In the genomic region with DNA sequence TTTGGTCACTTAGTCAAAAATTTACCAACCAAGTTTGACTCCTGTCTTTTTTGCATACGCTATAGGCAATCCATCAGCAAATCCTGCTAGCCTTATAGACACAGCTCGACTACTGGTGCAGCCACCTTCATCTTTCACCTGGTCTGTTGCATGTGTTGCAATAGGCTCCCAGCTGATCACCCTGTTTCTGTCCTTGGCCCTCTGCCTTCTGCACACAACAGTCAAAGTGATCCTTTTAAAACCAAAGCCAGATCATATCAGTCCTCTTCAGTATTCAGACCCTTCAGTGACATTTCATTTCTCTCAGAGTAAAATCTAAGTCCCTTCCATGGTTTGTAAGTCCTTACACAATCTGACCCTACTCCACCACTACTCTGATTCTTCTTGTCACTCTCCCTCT, we compare ENCODE assay signal across 1 cellular context.
TF ChIP-seq lines count a peak whose summit lies in the region.

No MANE protein-coding gene starts in this region.

TF ChIP-seq in HepG2, 621 proteins besides CTCF, POLR2A, EP300 and RAD21 (continues in another document):
- TF ChIP-seq, protein P1, sequence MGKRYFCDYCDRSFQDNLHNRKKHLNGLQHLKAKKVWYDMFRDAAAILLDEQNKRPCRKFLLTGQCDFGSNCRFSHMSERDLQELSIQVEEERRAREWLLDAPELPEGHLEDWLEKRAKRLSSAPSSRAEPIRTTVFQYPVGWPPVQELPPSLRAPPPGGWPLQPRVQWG (CRISPR knock-in tag; IDR thresholded peaks at IDR 0.05; ENCODE audit: borderline replicate concordance, low read depth) = no peak
- TF ChIP-seq MBD4 (IDR thresholded peaks at IDR 0.05; ENCODE audit: borderline replicate concordance, low read length) = no peak
- TF ChIP-seq ESRRA (CRISPR knock-in tag; IDR thresholded peaks at IDR 0.05; ENCODE audit: low read depth) = no peak
- TF ChIP-seq, protein P2, sequence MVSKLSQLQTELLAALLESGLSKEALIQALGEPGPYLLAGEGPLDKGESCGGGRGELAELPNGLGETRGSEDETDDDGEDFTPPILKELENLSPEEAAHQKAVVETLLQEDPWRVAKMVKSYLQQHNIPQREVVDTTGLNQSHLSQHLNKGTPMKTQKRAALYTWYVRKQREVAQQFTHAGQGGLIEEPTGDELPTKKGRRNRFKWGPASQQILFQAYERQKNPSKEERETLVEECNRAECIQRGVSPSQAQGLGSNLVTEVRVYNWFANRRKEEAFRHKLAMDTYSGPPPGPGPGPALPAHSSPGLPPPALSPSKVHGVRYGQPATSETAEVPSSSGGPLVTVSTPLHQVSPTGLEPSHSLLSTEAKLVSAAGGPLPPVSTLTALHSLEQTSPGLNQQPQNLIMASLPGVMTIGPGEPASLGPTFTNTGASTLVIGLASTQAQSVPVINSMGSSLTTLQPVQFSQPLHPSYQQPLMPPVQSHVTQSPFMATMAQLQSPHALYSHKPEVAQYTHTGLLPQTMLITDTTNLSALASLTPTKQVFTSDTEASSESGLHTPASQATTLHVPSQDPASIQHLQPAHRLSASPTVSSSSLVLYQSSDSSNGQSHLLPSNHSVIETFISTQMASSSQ (IDR thresholded peaks at IDR 0.05; ENCODE audit: low read depth) = no peak
- TF ChIP-seq, protein P2 (CRISPR knock-in tag; IDR thresholded peaks at IDR 0.05; ENCODE audit: borderline replicate concordance) = no peak
- TF ChIP-seq CEBPB (IDR thresholded peaks at IDR 0.05; ENCODE audit: borderline replicate concordance, low read depth, low read length) = peak; percentile 94
- TF ChIP-seq FOXM1 (CRISPR knock-in tag; IDR thresholded peaks at IDR 0.05) = no peak
- TF ChIP-seq ZBTB38 (CRISPR knock-in tag; IDR thresholded peaks at IDR 0.05) = no peak
- TF ChIP-seq PHF8 (CRISPR knock-in tag; IDR thresholded peaks at IDR 0.05) = no peak
- no peak for TF ChIP-seq CENPX (CRISPR knock-in tag; IDR thresholded peaks at IDR 0.05)
- no peak for TF ChIP-seq KDM4B (CRISPR knock-in tag; IDR thresholded peaks at IDR 0.05)
- no peak for TF ChIP-seq RELA (CRISPR knock-in tag; IDR thresholded peaks at IDR 0.05)
- TF ChIP-seq, protein P3, sequence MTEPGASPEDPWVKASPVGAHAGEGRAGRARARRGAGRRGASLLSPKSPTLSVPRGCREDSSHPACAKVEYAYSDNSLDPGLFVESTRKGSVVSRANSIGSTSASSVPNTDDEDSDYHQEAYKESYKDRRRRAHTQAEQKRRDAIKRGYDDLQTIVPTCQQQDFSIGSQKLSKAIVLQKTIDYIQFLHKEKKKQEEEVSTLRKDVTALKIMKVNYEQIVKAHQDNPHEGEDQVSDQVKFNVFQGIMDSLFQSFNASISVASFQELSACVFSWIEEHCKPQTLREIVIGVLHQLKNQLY (CRISPR knock-in tag; IDR thresholded peaks at IDR 0.05) = no peak
- TF ChIP-seq SP1 (IDR thresholded peaks at IDR 0.05) = no peak
- no peak for TF ChIP-seq SP1 (CRISPR knock-in tag; IDR thresholded peaks at IDR 0.05)
- peak; percentile 91 for TF ChIP-seq CEBPG (CRISPR knock-in tag; IDR thresholded peaks at IDR 0.05)
- no peak for TF ChIP-seq HDAC2 (CRISPR knock-in tag; IDR thresholded peaks at IDR 0.05)
- TF ChIP-seq GLI4 (CRISPR knock-in tag; IDR thresholded peaks at IDR 0.05; ENCODE audit: borderline replicate concordance) = peak; percentile 49; the same call in 1 of the 2 replicates
- no peak for TF ChIP-seq ASH2L (IDR thresholded peaks at IDR 0.05; ENCODE audit: insufficient read length, low read depth, low read length)
- TF ChIP-seq, protein P4, sequence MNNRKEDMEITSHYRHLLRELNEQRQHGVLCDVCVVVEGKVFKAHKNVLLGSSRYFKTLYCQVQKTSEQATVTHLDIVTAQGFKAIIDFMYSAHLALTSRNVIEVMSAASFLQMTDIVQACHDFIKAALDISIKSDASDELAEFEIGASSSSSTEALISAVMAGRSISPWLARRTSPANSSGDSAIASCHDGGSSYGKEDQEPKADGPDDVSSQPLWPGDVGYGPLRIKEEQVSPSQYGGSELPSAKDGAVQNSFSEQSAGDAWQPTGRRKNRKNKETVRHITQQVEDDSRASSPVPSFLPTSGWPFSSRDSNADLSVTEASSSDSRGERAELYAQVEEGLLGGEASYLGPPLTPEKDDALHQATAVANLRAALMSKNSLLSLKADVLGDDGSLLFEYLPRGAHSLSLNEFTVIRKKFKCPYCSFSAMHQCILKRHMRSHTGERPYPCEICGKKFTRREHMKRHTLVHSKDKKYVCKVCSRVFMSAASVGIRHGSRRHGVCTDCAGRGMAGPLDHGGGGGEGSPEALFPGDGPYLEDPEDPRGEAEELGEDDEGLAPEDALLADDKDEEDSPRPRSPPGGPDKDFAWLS (CRISPR knock-in tag; IDR thresholded peaks at IDR 0.05; ENCODE audit: borderline replicate concordance) = no peak
- TF ChIP-seq ZNF891 (CRISPR knock-in tag; IDR thresholded peaks at IDR 0.05) = no peak
- TF ChIP-seq ZNF292 (CRISPR knock-in tag; IDR thresholded peaks at IDR 0.05; ENCODE audit: borderline replicate concordance, low read depth) = peak; percentile 33; the same call in 1 of the 2 replicates
- TF ChIP-seq ZNF780A (CRISPR knock-in tag; IDR thresholded peaks at IDR 0.05) = no peak
- TF ChIP-seq ZEB1 (IDR thresholded peaks at IDR 0.05; ENCODE audit: insufficient replicate concordance, low read depth) = peak; percentile 39
- TF ChIP-seq, protein P5, sequence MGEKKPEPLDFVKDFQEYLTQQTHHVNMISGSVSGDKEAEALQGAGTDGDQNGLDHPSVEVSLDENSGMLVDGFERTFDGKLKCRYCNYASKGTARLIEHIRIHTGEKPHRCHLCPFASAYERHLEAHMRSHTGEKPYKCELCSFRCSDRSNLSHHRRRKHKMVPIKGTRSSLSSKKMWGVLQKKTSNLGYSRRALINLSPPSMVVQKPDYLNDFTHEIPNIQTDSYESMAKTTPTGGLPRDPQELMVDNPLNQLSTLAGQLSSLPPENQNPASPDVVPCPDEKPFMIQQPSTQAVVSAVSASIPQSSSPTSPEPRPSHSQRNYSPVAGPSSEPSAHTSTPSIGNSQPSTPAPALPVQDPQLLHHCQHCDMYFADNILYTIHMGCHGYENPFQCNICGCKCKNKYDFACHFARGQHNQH (CRISPR knock-in tag; IDR thresholded peaks at IDR 0.05) = peak; percentile 44; the same call in 1 of the 2 replicates
- TF ChIP-seq ZSCAN25 (CRISPR knock-in tag; IDR thresholded peaks at IDR 0.05) = 0 out of 2 replicates have a peak, but pooled peaks have one; percentile 44
- TF ChIP-seq PHB2 (IDR thresholded peaks at IDR 0.05; ENCODE audit: partially characterized antibody) = no peak
- TF ChIP-seq PRMT3 (CRISPR knock-in tag; IDR thresholded peaks at IDR 0.05; ENCODE audit: borderline replicate concordance, low read depth) = no peak
- 0 out of 2 replicates have a peak, but pooled peaks have one; percentile 19 for TF ChIP-seq RCOR2 (CRISPR knock-in tag; IDR thresholded peaks at IDR 0.05)
- TF ChIP-seq HNF4A (CRISPR knock-in tag; IDR thresholded peaks at IDR 0.05) = peak; percentile 60
- TF ChIP-seq, protein P6, sequence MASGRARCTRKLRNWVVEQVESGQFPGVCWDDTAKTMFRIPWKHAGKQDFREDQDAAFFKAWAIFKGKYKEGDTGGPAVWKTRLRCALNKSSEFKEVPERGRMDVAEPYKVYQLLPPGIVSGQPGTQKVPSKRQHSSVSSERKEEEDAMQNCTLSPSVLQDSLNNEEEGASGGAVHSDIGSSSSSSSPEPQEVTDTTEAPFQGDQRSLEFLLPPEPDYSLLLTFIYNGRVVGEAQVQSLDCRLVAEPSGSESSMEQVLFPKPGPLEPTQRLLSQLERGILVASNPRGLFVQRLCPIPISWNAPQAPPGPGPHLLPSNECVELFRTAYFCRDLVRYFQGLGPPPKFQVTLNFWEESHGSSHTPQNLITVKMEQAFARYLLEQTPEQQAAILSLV (CRISPR knock-in tag; IDR thresholded peaks at IDR 0.05; ENCODE audit: borderline replicate concordance) = no peak
- no peak for TF ChIP-seq NCOA5 (CRISPR knock-in tag; IDR thresholded peaks at IDR 0.05)
- TF ChIP-seq SOX5 (CRISPR knock-in tag; IDR thresholded peaks at IDR 0.05; ENCODE audit: borderline replicate concordance) = peak; percentile 32; the same call in 1 of the 2 replicates
- TF ChIP-seq, protein P7, sequence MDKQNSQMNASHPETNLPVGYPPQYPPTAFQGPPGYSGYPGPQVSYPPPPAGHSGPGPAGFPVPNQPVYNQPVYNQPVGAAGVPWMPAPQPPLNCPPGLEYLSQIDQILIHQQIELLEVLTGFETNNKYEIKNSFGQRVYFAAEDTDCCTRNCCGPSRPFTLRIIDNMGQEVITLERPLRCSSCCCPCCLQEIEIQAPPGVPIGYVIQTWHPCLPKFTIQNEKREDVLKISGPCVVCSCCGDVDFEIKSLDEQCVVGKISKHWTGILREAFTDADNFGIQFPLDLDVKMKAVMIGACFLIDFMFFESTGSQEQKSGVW (CRISPR knock-in tag; IDR thresholded peaks at IDR 0.05; ENCODE audit: borderline replicate concordance) = no peak
- peak; percentile 67; the same call in 1 of the 2 replicates for TF ChIP-seq PPARG (CRISPR knock-in tag; conservative IDR thresholded peaks at IDR 0.05)
- peak; percentile 35; the same call in 1 of the 2 replicates for TF ChIP-seq NR2F6 (IDR thresholded peaks at IDR 0.05)
- peak; percentile 33; the same call in 1 of the 2 replicates for TF ChIP-seq NR2F6 (CRISPR knock-in tag; IDR thresholded peaks at IDR 0.05)
- TF ChIP-seq ZNF496 (CRISPR knock-in tag; IDR thresholded peaks at IDR 0.05; ENCODE audit: insufficient replicate concordance) = no peak
- TF ChIP-seq, protein P8, sequence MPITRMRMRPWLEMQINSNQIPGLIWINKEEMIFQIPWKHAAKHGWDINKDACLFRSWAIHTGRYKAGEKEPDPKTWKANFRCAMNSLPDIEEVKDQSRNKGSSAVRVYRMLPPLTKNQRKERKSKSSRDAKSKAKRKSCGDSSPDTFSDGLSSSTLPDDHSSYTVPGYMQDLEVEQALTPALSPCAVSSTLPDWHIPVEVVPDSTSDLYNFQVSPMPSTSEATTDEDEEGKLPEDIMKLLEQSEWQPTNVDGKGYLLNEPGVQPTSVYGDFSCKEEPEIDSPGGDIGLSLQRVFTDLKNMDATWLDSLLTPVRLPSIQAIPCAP (CRISPR knock-in tag; IDR thresholded peaks at IDR 0.05; ENCODE audit: low read depth) = no peak
- TF ChIP-seq ZNF605 (CRISPR knock-in tag; IDR thresholded peaks at IDR 0.05) = no peak
- TF ChIP-seq ZNF652 (CRISPR knock-in tag; IDR thresholded peaks at IDR 0.05; ENCODE audit: borderline replicate concordance, low read depth) = no peak
- TF ChIP-seq ZNF264 (CRISPR knock-in tag; IDR thresholded peaks at IDR 0.05) = peak; percentile 56; the same call in 1 of the 2 replicates
- 0 out of 2 replicates have a peak, but pooled peaks have one; percentile 24 for TF ChIP-seq KMT2B (CRISPR knock-in tag; IDR thresholded peaks at IDR 0.05)
- TF ChIP-seq ZNF589 (CRISPR knock-in tag; conservative IDR thresholded peaks at IDR 0.05) = no peak
- no peak for TF ChIP-seq SOX6 (IDR thresholded peaks at IDR 0.05)
- TF ChIP-seq SOX6 (CRISPR knock-in tag; IDR thresholded peaks at IDR 0.05) = peak; percentile 54
- no peak for TF ChIP-seq MED8 (CRISPR knock-in tag; IDR thresholded peaks at IDR 0.05; ENCODE audit: insufficient replicate concordance)
- TF ChIP-seq, protein P9, sequence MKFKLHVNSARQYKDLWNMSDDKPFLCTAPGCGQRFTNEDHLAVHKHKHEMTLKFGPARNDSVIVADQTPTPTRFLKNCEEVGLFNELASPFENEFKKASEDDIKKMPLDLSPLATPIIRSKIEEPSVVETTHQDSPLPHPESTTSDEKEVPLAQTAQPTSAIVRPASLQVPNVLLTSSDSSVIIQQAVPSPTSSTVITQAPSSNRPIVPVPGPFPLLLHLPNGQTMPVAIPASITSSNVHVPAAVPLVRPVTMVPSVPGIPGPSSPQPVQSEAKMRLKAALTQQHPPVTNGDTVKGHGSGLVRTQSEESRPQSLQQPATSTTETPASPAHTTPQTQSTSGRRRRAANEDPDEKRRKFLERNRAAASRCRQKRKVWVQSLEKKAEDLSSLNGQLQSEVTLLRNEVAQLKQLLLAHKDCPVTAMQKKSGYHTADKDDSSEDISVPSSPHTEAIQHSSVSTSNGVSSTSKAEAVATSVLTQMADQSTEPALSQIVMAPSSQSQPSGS (CRISPR knock-in tag; IDR thresholded peaks at IDR 0.05) = no peak
- no peak for TF ChIP-seq IKZF4 (CRISPR knock-in tag; IDR thresholded peaks at IDR 0.05; ENCODE audit: borderline replicate concordance, low read depth, not compliant biosample characterization)
- no peak for TF ChIP-seq PHF5A (CRISPR knock-in tag; IDR thresholded peaks at IDR 0.05; ENCODE audit: low read depth, unreplicated experiment)
- TF ChIP-seq, protein P10, sequence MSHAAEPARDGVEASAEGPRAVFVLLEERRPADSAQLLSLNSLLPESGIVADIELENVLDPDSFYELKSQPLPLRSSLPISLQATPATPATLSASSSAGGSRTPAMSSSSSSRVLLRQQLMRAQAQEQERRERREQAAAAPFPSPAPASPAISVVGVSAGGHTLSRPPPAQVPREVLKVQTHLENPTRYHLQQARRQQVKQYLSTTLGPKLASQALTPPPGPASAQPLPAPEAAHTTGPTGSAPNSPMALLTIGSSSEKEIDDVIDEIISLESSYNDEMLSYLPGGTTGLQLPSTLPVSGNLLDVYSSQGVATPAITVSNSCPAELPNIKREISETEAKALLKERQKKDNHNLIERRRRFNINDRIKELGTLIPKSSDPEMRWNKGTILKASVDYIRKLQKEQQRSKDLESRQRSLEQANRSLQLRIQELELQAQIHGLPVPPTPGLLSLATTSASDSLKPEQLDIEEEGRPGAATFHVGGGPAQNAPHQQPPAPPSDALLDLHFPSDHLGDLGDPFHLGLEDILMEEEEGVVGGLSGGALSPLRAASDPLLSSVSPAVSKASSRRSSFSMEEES (CRISPR knock-in tag; IDR thresholded peaks at IDR 0.05) = peak; percentile 18; the same call in 1 of the 2 replicates
- TF ChIP-seq ZNF546 (CRISPR knock-in tag; conservative IDR thresholded peaks at IDR 0.05) = no peak
- peak; percentile 27; the same call in 1 of the 2 replicates for TF ChIP-seq SALL1 (CRISPR knock-in tag; IDR thresholded peaks at IDR 0.05)
- TF ChIP-seq POGZ (CRISPR knock-in tag; IDR thresholded peaks at IDR 0.05) = peak; percentile 51
- TF ChIP-seq ZNF12 (CRISPR knock-in tag; IDR thresholded peaks at IDR 0.05) = no peak
- TF ChIP-seq FOXJ3 (CRISPR knock-in tag; IDR thresholded peaks at IDR 0.05; ENCODE audit: borderline replicate concordance) = peak; percentile 56; the same call in 1 of the 2 replicates
- TF ChIP-seq ZNF709 (CRISPR knock-in tag; IDR thresholded peaks at IDR 0.05) = no peak
- peak; percentile 44; the same call in 1 of the 2 replicates for TF ChIP-seq GATAD2A (CRISPR knock-in tag; IDR thresholded peaks at IDR 0.05)
- no peak for TF ChIP-seq SMAD9 (CRISPR knock-in tag; IDR thresholded peaks at IDR 0.05)
